In the genomic region with DNA sequence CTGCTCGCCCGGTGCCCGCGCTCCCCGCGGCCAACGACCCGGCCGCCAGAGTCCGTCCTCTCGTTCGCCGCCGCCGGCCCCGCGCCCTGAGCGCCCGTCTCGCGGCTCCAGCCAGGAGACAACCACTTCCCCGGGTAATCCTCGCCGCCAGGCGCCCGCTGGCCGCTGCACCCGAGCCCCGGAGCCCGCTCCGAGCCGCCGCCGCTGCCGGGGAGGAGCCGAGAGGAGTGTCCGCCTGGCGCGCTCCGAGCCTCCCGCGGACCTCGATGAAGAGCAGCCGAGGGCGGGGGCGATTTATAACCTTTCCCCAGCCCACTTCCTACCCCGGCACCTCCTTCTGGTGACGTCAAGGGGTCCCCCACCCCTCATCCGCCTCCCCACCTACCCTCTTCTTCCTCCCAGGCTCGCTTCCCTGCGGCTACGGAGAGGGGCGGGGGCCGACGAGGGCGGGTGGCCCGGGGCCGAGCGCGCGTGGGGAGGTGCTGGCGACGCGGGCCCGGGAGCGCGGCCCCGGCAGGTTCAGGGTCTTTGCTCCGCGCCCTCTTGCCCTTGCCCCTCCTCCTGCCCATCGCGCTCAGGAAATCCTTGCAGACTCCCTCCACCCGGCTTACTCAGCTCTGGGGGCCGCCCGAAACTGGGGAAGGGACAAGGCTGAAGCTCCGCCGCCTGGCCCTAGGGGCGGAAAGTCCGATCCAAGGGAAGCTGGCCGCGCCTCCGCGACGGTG, we compare ENCODE assay signal across 1 cellular context.
TF ChIP-seq lines count a peak whose summit lies in the region.

TSS of gene FLT1 (minus strand) at position 268 of the 725 bp plus-strand sequence. CDS start 285 bp downstream, outside the sequence.

TF ChIP-seq in WTC11, 78 proteins besides CTCF, POLR2A, EP300 and RAD21 (continued from another document and continues in another):
- TF ChIP-seq ZBTB43 (CRISPR knock-in tag; IDR thresholded peaks at IDR 0.05) (peak; percentile 89; the same call in 1 of the 2 replicates), TEAD1 (CRISPR knock-in tag; IDR thresholded peaks at IDR 0.05) (peak; percentile 75), ESRRA (CRISPR knock-in tag; IDR thresholded peaks at IDR 0.05; ENCODE audit: borderline replicate concordance) (peak; percentile 30; the same call in 1 of the 2 replicates), ZNF671 (CRISPR knock-in tag; IDR thresholded peaks at IDR 0.05) (no peak), ETV6 (CRISPR knock-in tag; IDR thresholded peaks at IDR 0.05) (0 out of 2 replicates have a peak, but pooled peaks have one; percentile 32), ZNF138 (CRISPR knock-in tag; conservative IDR thresholded peaks at IDR 0.05) (0 out of 2 replicates have a peak, but pooled peaks have one; percentile 40), HMGXB4 (CRISPR knock-in tag; IDR thresholded peaks at IDR 0.05) (peak; percentile 75; the same call in 1 of the 2 replicates), FOXK1 (CRISPR knock-in tag; IDR thresholded peaks at IDR 0.05) (0 out of 2 replicates have a peak, but pooled peaks have one; percentile 21), IRF2 (CRISPR knock-in tag; IDR thresholded peaks at IDR 0.05; ENCODE audit: borderline replicate concordance, low read depth) (no peak), FOXJ3 (CRISPR knock-in tag; IDR thresholded peaks at IDR 0.05; ENCODE audit: borderline replicate concordance) (no peak), NFE2L1 (CRISPR knock-in tag; IDR thresholded peaks at IDR 0.05) (peak; percentile 58; the same call in 1 of the 2 replicates), ZNF219 (CRISPR knock-in tag; IDR thresholded peaks at IDR 0.05; ENCODE audit: borderline replicate concordance) (0 out of 2 replicates have a peak, but pooled peaks have one; percentile 56), JAZF1 (CRISPR knock-in tag; IDR thresholded peaks at IDR 0.05) (no peak), SMAD4 (CRISPR knock-in tag; IDR thresholded peaks at IDR 0.05) (no peak), ZNF396 (CRISPR knock-in tag; IDR thresholded peaks at IDR 0.05; ENCODE audit: borderline replicate concordance) (no peak), SOX15 (CRISPR knock-in tag; IDR thresholded peaks at IDR 0.05) (no peak), ZBTB21 (CRISPR knock-in tag; IDR thresholded peaks at IDR 0.05; ENCODE audit: borderline replicate concordance) (no peak), SP1 (CRISPR knock-in tag; conservative IDR thresholded peaks at IDR 0.05) (peak; percentile 90), HMGA2 (CRISPR knock-in tag; IDR thresholded peaks at IDR 0.05) (no peak), MXD4 (CRISPR knock-in tag; IDR thresholded peaks at IDR 0.05; ENCODE audit: borderline replicate concordance) (no peak), RELA (CRISPR knock-in tag; IDR thresholded peaks at IDR 0.05; ENCODE audit: borderline replicate concordance) (peak; percentile 42; the same call in 1 of the 2 replicates), GRHL2 (CRISPR knock-in tag; IDR thresholded peaks at IDR 0.05; ENCODE audit: insufficient replicate concordance, severe bottlenecking) (no peak), PRRX2 (CRISPR knock-in tag; IDR thresholded peaks at IDR 0.05) (no peak), USF1 (CRISPR knock-in tag; IDR thresholded peaks at IDR 0.05) (no peak), ZNF263 (CRISPR knock-in tag; IDR thresholded peaks at IDR 0.05; ENCODE audit: low read depth) (peak; percentile 18; the same call in 1 of the 2 replicates), CREM (CRISPR knock-in tag; IDR thresholded peaks at IDR 0.05) (0 out of 2 replicates have a peak, but pooled peaks have one; percentile 47), FOXP1 (CRISPR knock-in tag; IDR thresholded peaks at IDR 0.05; ENCODE audit: borderline replicate concordance) (no peak), PRDM15 (CRISPR knock-in tag; IDR thresholded peaks at IDR 0.05) (no peak), ZNF232 (CRISPR knock-in tag; IDR thresholded peaks at IDR 0.05) (peak; percentile 65; the same call in 1 of the 2 replicates), AFF4 (CRISPR knock-in tag; IDR thresholded peaks at IDR 0.05; ENCODE audit: borderline replicate concordance) (no peak; the same call in 1 of the 2 replicates)
- TF ChIP-seq, protein P1, sequence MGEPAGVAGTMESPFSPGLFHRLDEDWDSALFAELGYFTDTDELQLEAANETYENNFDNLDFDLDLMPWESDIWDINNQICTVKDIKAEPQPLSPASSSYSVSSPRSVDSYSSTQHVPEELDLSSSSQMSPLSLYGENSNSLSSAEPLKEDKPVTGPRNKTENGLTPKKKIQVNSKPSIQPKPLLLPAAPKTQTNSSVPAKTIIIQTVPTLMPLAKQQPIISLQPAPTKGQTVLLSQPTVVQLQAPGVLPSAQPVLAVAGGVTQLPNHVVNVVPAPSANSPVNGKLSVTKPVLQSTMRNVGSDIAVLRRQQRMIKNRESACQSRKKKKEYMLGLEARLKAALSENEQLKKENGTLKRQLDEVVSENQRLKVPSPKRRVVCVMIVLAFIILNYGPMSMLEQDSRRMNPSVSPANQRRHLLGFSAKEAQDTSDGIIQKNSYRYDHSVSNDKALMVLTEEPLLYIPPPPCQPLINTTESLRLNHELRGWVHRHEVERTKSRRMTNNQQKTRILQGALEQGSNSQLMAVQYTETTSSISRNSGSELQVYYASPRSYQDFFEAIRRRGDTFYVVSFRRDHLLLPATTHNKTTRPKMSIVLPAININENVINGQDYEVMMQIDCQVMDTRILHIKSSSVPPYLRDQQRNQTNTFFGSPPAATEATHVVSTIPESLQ (CRISPR knock-in tag; IDR thresholded peaks at IDR 0.05), result no peak
- TF ChIP-seq, protein P2, sequence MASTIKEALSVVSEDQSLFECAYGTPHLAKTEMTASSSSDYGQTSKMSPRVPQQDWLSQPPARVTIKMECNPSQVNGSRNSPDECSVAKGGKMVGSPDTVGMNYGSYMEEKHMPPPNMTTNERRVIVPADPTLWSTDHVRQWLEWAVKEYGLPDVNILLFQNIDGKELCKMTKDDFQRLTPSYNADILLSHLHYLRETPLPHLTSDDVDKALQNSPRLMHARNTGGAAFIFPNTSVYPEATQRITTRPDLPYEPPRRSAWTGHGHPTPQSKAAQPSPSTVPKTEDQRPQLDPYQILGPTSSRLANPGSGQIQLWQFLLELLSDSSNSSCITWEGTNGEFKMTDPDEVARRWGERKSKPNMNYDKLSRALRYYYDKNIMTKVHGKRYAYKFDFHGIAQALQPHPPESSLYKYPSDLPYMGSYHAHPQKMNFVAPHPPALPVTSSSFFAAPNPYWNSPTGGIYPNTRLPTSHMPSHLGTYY (CRISPR knock-in tag; IDR thresholded peaks at IDR 0.05), result no peak
- TF ChIP-seq, protein P3, sequence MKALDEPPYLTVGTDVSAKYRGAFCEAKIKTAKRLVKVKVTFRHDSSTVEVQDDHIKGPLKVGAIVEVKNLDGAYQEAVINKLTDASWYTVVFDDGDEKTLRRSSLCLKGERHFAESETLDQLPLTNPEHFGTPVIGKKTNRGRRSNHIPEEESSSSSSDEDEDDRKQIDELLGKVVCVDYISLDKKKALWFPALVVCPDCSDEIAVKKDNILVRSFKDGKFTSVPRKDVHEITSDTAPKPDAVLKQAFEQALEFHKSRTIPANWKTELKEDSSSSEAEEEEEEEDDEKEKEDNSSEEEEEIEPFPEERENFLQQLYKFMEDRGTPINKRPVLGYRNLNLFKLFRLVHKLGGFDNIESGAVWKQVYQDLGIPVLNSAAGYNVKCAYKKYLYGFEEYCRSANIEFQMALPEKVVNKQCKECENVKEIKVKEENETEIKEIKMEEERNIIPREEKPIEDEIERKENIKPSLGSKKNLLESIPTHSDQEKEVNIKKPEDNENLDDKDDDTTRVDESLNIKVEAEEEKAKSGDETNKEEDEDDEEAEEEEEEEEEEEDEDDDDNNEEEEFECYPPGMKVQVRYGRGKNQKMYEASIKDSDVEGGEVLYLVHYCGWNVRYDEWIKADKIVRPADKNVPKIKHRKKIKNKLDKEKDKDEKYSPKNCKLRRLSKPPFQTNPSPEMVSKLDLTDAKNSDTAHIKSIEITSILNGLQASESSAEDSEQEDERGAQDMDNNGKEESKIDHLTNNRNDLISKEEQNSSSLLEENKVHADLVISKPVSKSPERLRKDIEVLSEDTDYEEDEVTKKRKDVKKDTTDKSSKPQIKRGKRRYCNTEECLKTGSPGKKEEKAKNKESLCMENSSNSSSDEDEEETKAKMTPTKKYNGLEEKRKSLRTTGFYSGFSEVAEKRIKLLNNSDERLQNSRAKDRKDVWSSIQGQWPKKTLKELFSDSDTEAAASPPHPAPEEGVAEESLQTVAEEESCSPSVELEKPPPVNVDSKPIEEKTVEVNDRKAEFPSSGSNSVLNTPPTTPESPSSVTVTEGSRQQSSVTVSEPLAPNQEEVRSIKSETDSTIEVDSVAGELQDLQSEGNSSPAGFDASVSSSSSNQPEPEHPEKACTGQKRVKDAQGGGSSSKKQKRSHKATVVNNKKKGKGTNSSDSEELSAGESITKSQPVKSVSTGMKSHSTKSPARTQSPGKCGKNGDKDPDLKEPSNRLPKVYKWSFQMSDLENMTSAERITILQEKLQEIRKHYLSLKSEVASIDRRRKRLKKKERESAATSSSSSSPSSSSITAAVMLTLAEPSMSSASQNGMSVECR (CRISPR knock-in tag; IDR thresholded peaks at IDR 0.05; ENCODE audit: borderline replicate concordance), result no peak; the same call in 1 of the 2 replicates
